22 cellular contexts compared by ENCODE assay signal in the genomic region with DNA sequence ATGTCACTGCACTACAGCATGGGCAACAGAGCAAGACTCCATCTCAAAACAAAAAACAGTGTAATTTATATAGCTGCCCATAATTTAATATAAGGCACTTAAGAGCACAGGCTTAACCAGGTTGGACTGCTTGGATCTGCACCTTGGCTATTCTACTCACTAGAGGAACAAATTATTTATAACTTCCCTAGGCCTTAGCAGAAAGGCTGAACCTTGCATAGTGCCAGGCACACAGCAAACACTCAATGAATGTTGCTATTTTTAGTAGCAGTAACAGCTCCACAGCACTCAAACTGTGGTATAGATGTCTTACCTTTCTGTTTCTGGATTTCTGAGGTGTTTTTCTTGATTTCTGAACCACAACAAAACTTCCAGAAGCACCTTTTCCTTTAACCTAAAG. TPM values are rescaled to one million over a fixed set of nuclear protein-coding genes. Genes with fewer than 3 reads are reported as not detected.
"Had no signal": no experiment of that assay in that cellular context is flagged by ENCODE, and none has a peak within 500 bp of the region (broad histone marks: within the 10 kb centered on the region; RNA-seq: fewer than 3 reads in every experiment).

No MANE protein-coding gene starts in this region.

- H3K4me3 Mint-ChIP-seq: effector memory CD8-positive, alpha-beta T cell; natural killer cell; stimulated activated effector memory CD8-positive, alpha-beta T cell treated with anti-CD3 and anti-CD28 coated beads, Interleukin-12 subunit alpha, Interleukin-12 subunit beta, amount 100 ng/mL, for 72 hours had no signal

- H3K4me3 ChIP-seq: coronary artery, ovary, stomach, thyroid gland, vagina had no signal

- ATAC-seq: effector memory CD8-positive, alpha-beta T cell; left colon; natural killer cell; sciatic nerve; stimulated activated effector memory CD8-positive, alpha-beta T cell treated with anti-CD3 and anti-CD28 coated beads, Interleukin-12 subunit alpha, Interleukin-12 subunit beta, amount 100 ng/mL, for 72 hours had no signal

- H3K27ac ChIP-seq: coronary artery, ovary, stomach, thyroid gland, vagina had no signal

- H3K4me1 ChIP-seq: stomach, thyroid gland, vagina had no signal

- H3K9me3 ChIP-seq: ovary, stomach, thyroid gland, vagina had no signal

- H3K27me3 ChIP-seq: ovary, stomach, thyroid gland, vagina had no signal

- H3K4me1 Mint-ChIP-seq: natural killer cell; stimulated activated effector memory CD8-positive, alpha-beta T cell treated with anti-CD3 and anti-CD28 coated beads, Interleukin-12 subunit alpha, Interleukin-12 subunit beta, amount 100 ng/mL, for 72 hours had no signal

- H3K9me3 Mint-ChIP-seq: effector memory CD8-positive, alpha-beta T cell; natural killer cell; stimulated activated effector memory CD8-positive, alpha-beta T cell treated with anti-CD3 and anti-CD28 coated beads, Interleukin-12 subunit alpha, Interleukin-12 subunit beta, amount 100 ng/mL, for 72 hours had no signal

- H3K27me3 Mint-ChIP-seq: effector memory CD8-positive, alpha-beta T cell had no signal

- DNase-seq: dermis blood vessel endothelial cell; effector memory CD8-positive, alpha-beta T cell; head of caudate nucleus; hippocampal formation; left colon; mesenchymal stem cell; natural killer cell; occipital lobe; ovary; posterior cingulate gyrus; retina; stimulated activated CD4-positive, alpha-beta T cell treated with anti-CD3 and anti-CD28 coated beads, Interleukin-2, amount 100 ng/mL, for 24 hours; stimulated activated CD4-positive, alpha-beta T cell treated with anti-CD3 and anti-CD28 coated beads, Interleukin-4, amount 100 ng/mL, for 24 hours; stimulated activated naive CD4-positive, alpha-beta T cell treated with Interleukin-2 at 50 U/mL for 16 hours; stomach; thyroid gland; trophoblast cell had no signal

- H3K36me3 ChIP-seq: ovary had no signal

RNA-seq across cellular contexts. Expression of a gene that starts 34.8 kb away (rescaled TPM):
- total RNA-seq: natural killer cell, sciatic nerve, subcutaneous adipose tissue, vagina had no signal

RNA-seq across cellular contexts. Expression of a gene that starts 49.5 kb away (rescaled TPM):
- total RNA-seq: natural killer cell had no signal
